8 cellular contexts compared by ENCODE assay signal in the genomic region with DNA sequence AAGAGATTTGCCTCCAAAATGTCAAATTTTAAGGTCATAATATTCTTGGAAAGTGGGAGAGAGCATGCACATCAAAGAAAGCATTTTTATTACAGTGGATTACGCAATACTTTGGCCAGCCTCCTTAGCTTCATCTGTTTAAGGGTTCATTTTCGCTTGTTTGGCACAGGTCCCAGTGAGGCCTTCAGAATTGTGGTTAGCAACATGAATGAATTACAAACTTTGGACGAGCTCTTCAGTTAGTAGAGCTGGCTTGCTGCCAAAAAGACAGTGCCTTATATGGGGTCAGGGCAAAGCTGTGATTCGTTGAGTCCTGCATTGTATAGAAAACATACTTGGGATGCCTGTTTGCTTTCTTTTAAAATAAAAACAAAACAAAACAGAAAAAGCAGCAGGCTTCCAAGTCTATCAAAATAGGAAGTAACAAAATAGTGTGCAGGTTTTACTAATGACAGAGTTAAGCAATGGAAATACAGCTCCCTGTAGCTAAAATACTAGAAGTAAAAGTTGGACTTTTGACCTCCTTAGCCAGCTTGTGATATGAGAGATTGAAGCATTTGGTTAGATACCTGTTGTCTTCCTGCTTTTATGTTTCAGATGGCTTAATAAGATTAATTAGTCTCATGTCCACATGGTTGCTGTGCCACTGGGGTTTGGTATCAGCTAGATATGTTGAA.
A peak's percentile ranks its signal among the peaks of the same experiment; 100 is the strongest.
DNase-seq lines count a peak whose midpoint lies in the region; ATAC-seq and TF ChIP-seq lines count a peak whose summit lies in the region.

No MANE protein-coding gene starts in this region.

- peak; percentile 95 for DNase-seq in DMS 273 treated with DMSO at 0.1 percent for 48 hours (lab: John Stamatoyannopoulos, UW)
- DNase-seq in NCI-H510A (lab: John Stamatoyannopoulos, UW): peak; percentile 83
- peak; percentile 35 for DNase-seq in activated CD4-positive, alpha-beta memory T cell treated with anti-CD3 and anti-CD28 coated beads, Interleukin-2, amount 10 ng/mL, durations not matched to agents 7 days and 5 days
- peak; percentile 100 for DNase-seq in fibroblast of villous mesenchyme (ENCODE audit: low read depth)
- DNase-seq in omental fat pad (ENCODE audit: low spot score): peak; percentile 89
- DNase-seq in effector CD8-positive, alpha-beta T cell (lab: John Stamatoyannopoulos, UW): no peak

- CTCF ChIA-PET in activated CD4-positive, alpha-beta memory T cell treated with anti-CD3 and anti-CD28 coated beads, Interleukin-2, amount 10 ng/mL, durations not matched to agents 7 days and 5 days (lab: Charles Lee): interaction anchor here (0.9 kb wide), 1 partner anchor 11 kb away, joined by 4 read pairs; no protein-coding TSS in a partner anchor

- no peaks in the 10 kb centered on the region for H3K9me3 Mint-ChIP-seq in activated CD4-positive, alpha-beta memory T cell treated with anti-CD3 and anti-CD28 coated beads, Interleukin-2, amount 10 ng/mL, durations not matched to agents 7 days and 5 days

- TF ChIP-seq CTCF in fibroblast of villous mesenchyme (IDR thresholded peaks at IDR 0.05; ENCODE audit: insufficient read depth, low read depth, low read length) (no peak), omental fat pad (IDR thresholded peaks at IDR 0.05) (no peak)

- POLR2A ChIA-PET in activated CD4-positive, alpha-beta memory T cell treated with anti-CD3 and anti-CD28 coated beads, Interleukin-2, amount 10 ng/mL, durations not matched to agents 7 days and 5 days (lab: Charles Lee): interaction anchor here (0.9 kb wide), 1 partner anchor 17 kb away, joined by 4 read pairs; no protein-coding TSS in a partner anchor

- H3K4me3 ChIP-seq in fibroblast of villous mesenchyme (ENCODE audit: low read depth, low read length): no peak overlapping the region

- H3K4me1 Mint-ChIP-seq in activated CD4-positive, alpha-beta memory T cell treated with anti-CD3 and anti-CD28 coated beads, Interleukin-2, amount 10 ng/mL, durations not matched to agents 7 days and 5 days: peaks cover 21% of the 10 kb centered on the region

- H3K27me3 Mint-ChIP-seq in activated CD4-positive, alpha-beta memory T cell treated with anti-CD3 and anti-CD28 coated beads, Interleukin-2, amount 10 ng/mL, durations not matched to agents 7 days and 5 days: no peaks in the 10 kb centered on the region

- H3K4me3 Mint-ChIP-seq in activated CD4-positive, alpha-beta memory T cell treated with anti-CD3 and anti-CD28 coated beads, Interleukin-2, amount 10 ng/mL, durations not matched to agents 7 days and 5 days: no peak overlapping the region

- ATAC-seq in GM19452 (IDR thresholded peaks at IDR 0.05; ENCODE audit: unreplicated experiment) (peak; percentile 94), HG03565 (IDR thresholded peaks at IDR 0.05; ENCODE audit: unreplicated experiment) (peak; percentile 81), omental fat pad (ENCODE audit: low FRiP score) (peak; percentile 82)

- peaks cover 38% of the 10 kb centered on the region for H3K36me3 Mint-ChIP-seq in activated CD4-positive, alpha-beta memory T cell treated with anti-CD3 and anti-CD28 coated beads, Interleukin-2, amount 10 ng/mL, durations not matched to agents 7 days and 5 days (ENCODE audit: low read depth)

- H3K27ac Mint-ChIP-seq in activated CD4-positive, alpha-beta memory T cell treated with anti-CD3 and anti-CD28 coated beads, Interleukin-2, amount 10 ng/mL, durations not matched to agents 7 days and 5 days: no peak overlapping the region
